In the genomic region with DNA sequence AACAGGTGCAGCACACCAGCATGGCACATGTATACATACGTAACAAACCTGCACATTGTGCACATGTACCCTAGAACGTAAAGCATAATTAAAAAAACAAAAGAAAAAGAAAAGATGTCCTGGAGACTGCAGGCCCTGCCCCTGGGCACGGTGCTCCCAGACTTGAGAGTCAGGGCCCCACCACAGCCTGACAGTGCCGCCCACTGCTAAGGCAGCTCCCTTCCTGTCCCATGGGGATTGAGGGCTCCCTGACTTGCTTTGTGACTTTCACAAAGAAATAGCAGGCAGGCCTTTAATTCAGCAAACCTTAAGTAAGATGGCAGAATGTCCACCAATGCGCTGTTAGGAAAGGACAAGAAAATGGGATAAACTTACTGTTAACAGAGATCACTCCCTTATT, we compare ENCODE assay signal across 24 cellular contexts.
DNase-seq lines count a peak whose midpoint lies in the region; ATAC-seq and TF ChIP-seq lines count a peak whose summit lies in the region.
"Had no signal": no experiment of that assay in that cellular context is flagged by ENCODE, and none has a peak within 500 bp of the region (broad histone marks: within the 10 kb centered on the region; RNA-seq: fewer than 3 reads in every experiment).

No MANE protein-coding gene starts in this region.

- no peak for TF ChIP-seq POLR2A in prostate gland (IDR thresholded peaks at IDR 0.05)

- no peaks in the 10 kb centered on the region for H3K9me3 Mint-ChIP-seq in activated CD8-positive, alpha-beta T cell treated with anti-CD3 and anti-CD28 coated beads, Interleukin-2, amount 10 ng/mL, durations not matched to agents 7 days and 5 days (ENCODE audit: insufficient read depth)
- H3K9me3 Mint-ChIP-seq in activated CD8-positive, alpha-beta T cell treated with anti-CD3 and anti-CD28 coated beads for 36 hours = no peaks in the 10 kb centered on the region

- H3K4me1 Mint-ChIP-seq in activated CD8-positive, alpha-beta T cell treated with anti-CD3 and anti-CD28 coated beads, Interleukin-2, amount 10 ng/mL, durations not matched to agents 7 days and 5 days (ENCODE audit: low read depth) = peaks cover 14% of the 10 kb centered on the region
- H3K4me1 Mint-ChIP-seq in activated CD8-positive, alpha-beta T cell treated with anti-CD3 and anti-CD28 coated beads for 36 hours (ENCODE audit: low read depth) = peaks cover 3% of the 10 kb centered on the region

- no peaks in the 10 kb centered on the region for H3K36me3 Mint-ChIP-seq in activated CD8-positive, alpha-beta T cell treated with anti-CD3 and anti-CD28 coated beads, Interleukin-2, amount 10 ng/mL, durations not matched to agents 7 days and 5 days (ENCODE audit: low read depth)
- no peaks in the 10 kb centered on the region for H3K36me3 Mint-ChIP-seq in activated CD8-positive, alpha-beta T cell treated with anti-CD3 and anti-CD28 coated beads for 36 hours (ENCODE audit: low read depth)
- H3K36me3 Mint-ChIP-seq: CD4-positive, alpha-beta memory T cell had no signal

- H3K9me3 ChIP-seq in prostate gland = no peaks in the 10 kb centered on the region

- no peak overlapping the region for H3K27ac Mint-ChIP-seq in activated CD8-positive, alpha-beta T cell treated with anti-CD3 and anti-CD28 coated beads, Interleukin-2, amount 10 ng/mL, durations not matched to agents 7 days and 5 days
- no peak overlapping the region for H3K27ac Mint-ChIP-seq in activated CD8-positive, alpha-beta T cell treated with anti-CD3 and anti-CD28 coated beads for 36 hours
- H3K27ac Mint-ChIP-seq: CD4-positive, alpha-beta memory T cell had no signal

- H3K4me3 Mint-ChIP-seq in activated CD8-positive, alpha-beta T cell treated with anti-CD3 and anti-CD28 coated beads, Interleukin-2, amount 10 ng/mL, durations not matched to agents 7 days and 5 days = no peak overlapping the region
- no peak overlapping the region for H3K4me3 Mint-ChIP-seq in activated CD8-positive, alpha-beta T cell treated with anti-CD3 and anti-CD28 coated beads for 36 hours
- H3K4me3 Mint-ChIP-seq: CD4-positive, alpha-beta memory T cell had no signal

- no peaks in the 10 kb centered on the region for H3K27me3 ChIP-seq in prostate gland (replicated peaks; ENCODE audit: insufficient read depth)

- H3K4me3 ChIP-seq in prostate gland = no peak overlapping the region
- H3K4me3 ChIP-seq: PC-9 had no signal

- DNase-seq in activated CD8-positive, alpha-beta T cell treated with anti-CD3 and anti-CD28 coated beads, Interleukin-2, amount 10 ng/mL, durations not matched to agents 7 days and 5 days = peak; percentile 17
- DNase-seq in activated CD8-positive, alpha-beta T cell treated with anti-CD3 and anti-CD28 coated beads for 36 hours = no peak
- DNase-seq in D341Med (ENCODE audit: low spot score) = peak; percentile 5
- peak; percentile 11 for DNase-seq in ecto neural progenitor cell (ENCODE audit: low spot score)
- DNase-seq in posterior vena cava (ENCODE audit: low spot score) = peak; percentile 23
- DNase-seq in prostate gland (ENCODE audit: low spot score) = no peak
- DNase-seq in AG08396 (ENCODE audit: low spot score) = no peak
- DNase-seq: 8988T; ACHN; C1 segment of cervical spinal cord; CD4-positive, alpha-beta memory T cell; COR-L47; DMS79; GF-D8; HCEC 1CT; KBM-7; MV-4-11; NCI-H2029 treated with DMSO at 0.1 percent for 48 hours; NCI-H2227 treated with DMSO at 0.1 percent for 48 hours; NCI-H526 treated with DMSO at 0.1 percent for 48 hours; PC-9; RPMI8226; SHP77 treated with DMSO at 0.1 percent for 48 hours had no signal

- peaks cover 3% of the 10 kb centered on the region for H3K4me1 ChIP-seq in prostate gland (replicated peaks)

- H3K36me3 ChIP-seq in prostate gland = no peaks in the 10 kb centered on the region

- ATAC-seq in activated CD8-positive, alpha-beta T cell treated with anti-CD3 and anti-CD28 coated beads, Interleukin-2, amount 10 ng/mL, durations not matched to agents 7 days and 5 days = no peak
- no peak for ATAC-seq in activated CD8-positive, alpha-beta T cell treated with anti-CD3 and anti-CD28 coated beads for 36 hours
- no peak for ATAC-seq in GM19452 (IDR thresholded peaks at IDR 0.05; ENCODE audit: unreplicated experiment)

- CTCF ChIA-PET in activated CD8-positive, alpha-beta T cell treated with anti-CD3 and anti-CD28 coated beads, Interleukin-2, amount 10 ng/mL, durations not matched to agents 7 days and 5 days (lab: Charles Lee) = no interaction called here
- CTCF ChIA-PET in activated CD8-positive, alpha-beta T cell treated with anti-CD3 and anti-CD28 coated beads for 36 hours (lab: Charles Lee) = no interaction called here

- intact Hi-C loops in activated CD8-positive, alpha-beta T cell treated with anti-CD3 and anti-CD28 coated beads for 36 hours (cut with micrococcal nuclease) = no loop called here
- intact Hi-C loops in posterior vena cava (cut with DNase I) (no loop called here), prostate gland (cut with DNase I) (no loop called here)

- H3K27ac ChIP-seq in prostate gland = peak overlapping the region in 1 of 2 donors; percentile 1
- H3K27ac ChIP-seq: PC-9 had no signal

- no peaks in the 10 kb centered on the region for H3K27me3 Mint-ChIP-seq in activated CD8-positive, alpha-beta T cell treated with anti-CD3 and anti-CD28 coated beads, Interleukin-2, amount 10 ng/mL, durations not matched to agents 7 days and 5 days (ENCODE audit: low read depth)
- no peaks in the 10 kb centered on the region for H3K27me3 Mint-ChIP-seq in activated CD8-positive, alpha-beta T cell treated with anti-CD3 and anti-CD28 coated beads for 36 hours
- H3K27me3 Mint-ChIP-seq: CD4-positive, alpha-beta memory T cell had no signal

- 90% methylated on average over 5 of the region's 5 CpGs for WGBS in prostate gland

- POLR2A ChIA-PET in activated CD8-positive, alpha-beta T cell treated with anti-CD3 and anti-CD28 coated beads, Interleukin-2, amount 10 ng/mL, durations not matched to agents 7 days and 5 days (lab: Charles Lee) = no interaction called here
- POLR2A ChIA-PET in activated CD8-positive, alpha-beta T cell treated with anti-CD3 and anti-CD28 coated beads for 36 hours (lab: Charles Lee) = no interaction called here

- no peak for TF ChIP-seq CTCF in activated CD8-positive, alpha-beta T cell treated with anti-CD3 and anti-CD28 coated beads for 36 hours (IDR thresholded peaks at IDR 0.05)
- no peak for TF ChIP-seq CTCF in prostate gland (IDR thresholded peaks at IDR 0.05)

Comparison
In these comparisons a context has a peak if more than half of its experiments do, and no peak if none do; other contexts are left out.
1. DNase-seq: peak in activated CD8-positive, alpha-beta T cell treated with anti-CD3 and anti-CD28 coated beads, Interleukin-2, amount 10 ng/mL, durations not matched to agents 7 days and 5 days (single experiment), D341Med (single experiment), ecto neural progenitor cell (single experiment) and posterior vena cava (single experiment); none in activated CD8-positive, alpha-beta T cell treated with anti-CD3 and anti-CD28 coated beads for 36 hours (single experiment), prostate gland (single experiment) and AG08396 (single experiment).